23 cellular contexts compared by ENCODE assay signal in genomic region chr11:14687456-14687855, GRCh38. TPM values are rescaled to one million over a fixed set of nuclear protein-coding genes. Genes with fewer than 3 reads are reported as not detected.
A peak's percentile ranks its signal among the peaks of the same experiment; 100 is the strongest.
DNase-seq lines count a peak whose midpoint lies in the region; ATAC-seq lines count a peak whose summit lies in the region.
"Had no signal": no experiment of that assay in that cellular context is flagged by ENCODE, and none has a peak within 500 bp of the region (broad histone marks: within the 10 kb centered on the region; RNA-seq: fewer than 3 reads in every experiment).

No MANE protein-coding gene starts in this region.

- H3K9me3 ChIP-seq in endocrine pancreas (ENCODE audit: control insufficient read depth, low read length): peaks cover 3% of the 10 kb centered on the region
- no peaks in the 10 kb centered on the region for H3K9me3 ChIP-seq in CD8-positive, alpha-beta memory T cell (ENCODE audit: low read length)
- H3K9me3 ChIP-seq: SJCRH30 had no signal

- no peaks in the 10 kb centered on the region for H3K36me3 ChIP-seq in endocrine pancreas (ENCODE audit: control insufficient read depth, insufficient read depth, low read length)
- no peaks in the 10 kb centered on the region for H3K36me3 ChIP-seq in CD8-positive, alpha-beta memory T cell (ENCODE audit: insufficient read depth, low read length)
- H3K36me3 ChIP-seq: SJCRH30 had no signal

- no peak overlapping the region for H3K9ac ChIP-seq in endocrine pancreas (ENCODE audit: control insufficient read depth, insufficient read depth, low read length)
- H3K9ac ChIP-seq: GM23248 had no signal

- DNase-seq in NCI-H1092 treated with DMSO at 0.1 percent for 48 hours (lab: John Stamatoyannopoulos, UW): peak; percentile 8
- no peak for DNase-seq in NCI-H1092 (lab: John Stamatoyannopoulos, UW)
- DNase-seq in NCI-H82 treated with DMSO at 0.1 percent for 48 hours (lab: John Stamatoyannopoulos, UW; ENCODE audit: unreplicated experiment): peak; percentile 11
- DNase-seq in CD8-positive, alpha-beta memory T cell: no peak
- DNase-seq: 8988T, AML-193, DND-41, GM23248, H9, HFFc6, KG1, MV-4-11, NCI-H187, NCI-H2107, NCI-H446 treated with DMSO at 0.1 percent for 48 hours, NCI-H526 treated with DMSO at 0.1 percent for 48 hours, OCI-M1, SJCRH30, T-helper 1 cell had no signal

- H3K36me3 Mint-ChIP-seq in CD8-positive, alpha-beta memory T cell: peaks cover 16 to 33% (median 19%) of the 10 kb centered on the region in 3 donors

- H3K27ac ChIP-seq in CD8-positive, alpha-beta memory T cell (ENCODE audit: low read depth, low read length): no peak overlapping the region
- H3K27ac ChIP-seq: C4-2B, GM23248, SJCRH30 had no signal

- peaks cover 9% of the 10 kb centered on the region for H3K4me1 ChIP-seq in endocrine pancreas (ENCODE audit: control insufficient read depth, insufficient read depth, low read length)
- H3K4me1 ChIP-seq in CD8-positive, alpha-beta memory T cell (ENCODE audit: insufficient read depth, low read length): peaks cover 13% of the 10 kb centered on the region
- H3K4me1 ChIP-seq: SJCRH30 had no signal

- no peak overlapping the region for H3K27ac Mint-ChIP-seq in CD8-positive, alpha-beta memory T cell
- H3K27ac Mint-ChIP-seq: H9, HFFc6 had no signal

- H3K4me3 ChIP-seq in endocrine pancreas (ENCODE audit: control insufficient read depth, insufficient read depth, low read length): peak overlapping the region; percentile 42
- no peak overlapping the region for H3K4me3 ChIP-seq in CD8-positive, alpha-beta memory T cell (ENCODE audit: low read length)
- H3K4me3 ChIP-seq: GM23248, SJCRH30 had no signal

- peaks cover 0 to 10% (median under 1%) of the 10 kb centered on the region in 5 donors for H3K9me3 Mint-ChIP-seq in CD8-positive, alpha-beta memory T cell

- H3K27me3 ChIP-seq in endocrine pancreas (ENCODE audit: control insufficient read depth, insufficient read depth, low read length): no peaks in the 10 kb centered on the region
- H3K27me3 ChIP-seq in CD8-positive, alpha-beta memory T cell (ENCODE audit: insufficient read depth, low read length, poor library complexity, severe bottlenecking): no peaks in the 10 kb centered on the region
- H3K27me3 ChIP-seq: SJCRH30 had no signal

- peaks cover 46 to 74% (median 67%) of the 10 kb centered on the region in 3 donors for H3K4me1 Mint-ChIP-seq in CD8-positive, alpha-beta memory T cell

- H3K27me3 Mint-ChIP-seq in CD8-positive, alpha-beta memory T cell: no peaks in the 10 kb centered on the region

- POLR2A ChIA-PET in CD8-positive, alpha-beta memory T cell (lab: Charles Lee): no interaction called here

- CTCF ChIA-PET in CD8-positive, alpha-beta memory T cell (lab: Charles Lee): no interaction called here

- no peak overlapping the region for H3K4me3 Mint-ChIP-seq in CD8-positive, alpha-beta memory T cell
- H3K4me3 Mint-ChIP-seq: H9, HFFc6 had no signal

- ATAC-seq in GM18870 (IDR thresholded peaks at IDR 0.05; ENCODE audit: unreplicated experiment) (no peak), HG03342 (IDR thresholded peaks at IDR 0.05; ENCODE audit: unreplicated experiment) (no peak)

RNA-seq across cellular contexts. Expression of gene PDE3B, which starts 43.9 kb away (rescaled TPM):
- 10 to 100 TPM; 47.0 to 47.2 TPM for total RNA-seq in CD8-positive, alpha-beta memory T cell
- polyA plus RNA-seq in CD8-positive, alpha-beta memory T cell: 39.8 TPM
- total RNA-seq: GM23248 had no signal
- polyA plus RNA-seq: GM23248 had no signal

Comparison
In these comparisons a context has a peak if more than half of its experiments do, and no peak if none do; other contexts are left out.
1. DNase-seq: peak in NCI-H1092 treated with DMSO at 0.1 percent for 48 hours (single experiment) and NCI-H82 treated with DMSO at 0.1 percent for 48 hours (single experiment); none in NCI-H1092 (single experiment) and CD8-positive, alpha-beta memory T cell (0 of 5).